32 cellular contexts compared by ENCODE assay signal in genomic region chr21:14706712-14707111, GRCh38.
"Had no signal": no experiment of that assay in that cellular context is flagged by ENCODE, and none has a peak within 500 bp of the region (broad histone marks: within the 10 kb centered on the region; RNA-seq: fewer than 3 reads in every experiment).

No MANE protein-coding gene starts in this region.

- H3K27me3 ChIP-seq: ascending aorta, cardiac muscle cell, Peyer's patch, SJSA1 had no signal

- H3K27ac ChIP-seq: ascending aorta, cardiac muscle cell, KMS-11, Peyer's patch, SJSA1 had no signal

- H3K27me3 Mint-ChIP-seq: activated CD4-positive, alpha-beta T cell treated with anti-CD3 and anti-CD28 coated beads for 36 hours; activated CD4-positive, alpha-beta T cell treated with anti-CD3 and anti-CD28 coated beads, Interleukin-2, amount 10 ng/mL, durations not matched to agents 7 days and 5 days; activated naive CD4-positive, alpha-beta T cell treated with anti-CD3 and anti-CD28 coated beads, Interleukin-2, amount 50 U/mL, for 24 hours; activated naive CD8-positive, alpha-beta T cell treated with anti-CD3 and anti-CD28 coated beads, Interleukin-2, amount 10 ng/mL, durations not matched to agents 7 days and 5 days; activated T-cell treated with anti-CD3 and anti-CD28 coated beads, Interleukin-2, amount 50 U/mL, for 24 hours had no signal

- H3K36me3 Mint-ChIP-seq: activated naive CD4-positive, alpha-beta T cell treated with anti-CD3 and anti-CD28 coated beads, Interleukin-2, amount 50 U/mL, for 24 hours had no signal

- H3K9me3 Mint-ChIP-seq: activated naive CD4-positive, alpha-beta T cell treated with anti-CD3 and anti-CD28 coated beads, Interleukin-2, amount 50 U/mL, for 24 hours had no signal

- H3K4me1 Mint-ChIP-seq: activated CD4-positive, alpha-beta T cell treated with anti-CD3 and anti-CD28 coated beads for 36 hours; activated CD4-positive, alpha-beta T cell treated with anti-CD3 and anti-CD28 coated beads, Interleukin-2, amount 10 ng/mL, durations not matched to agents 7 days and 5 days had no signal

- H3K9me3 ChIP-seq: ascending aorta, Peyer's patch, SJSA1, SK-N-SH had no signal

- H3K4me3 Mint-ChIP-seq: activated CD4-positive, alpha-beta T cell treated with anti-CD3 and anti-CD28 coated beads for 36 hours; activated CD4-positive, alpha-beta T cell treated with anti-CD3 and anti-CD28 coated beads, Interleukin-2, amount 10 ng/mL, durations not matched to agents 7 days and 5 days; activated CD8-positive, alpha-beta T cell treated with anti-CD3 and anti-CD28 coated beads, Interleukin-2, amount 10 ng/mL, durations not matched to agents 7 days and 5 days; activated naive CD4-positive, alpha-beta T cell treated with anti-CD3 and anti-CD28 coated beads, Interleukin-2, amount 50 U/mL, for 24 hours; activated naive CD8-positive, alpha-beta T cell treated with anti-CD3 and anti-CD28 coated beads, Interleukin-2, amount 10 ng/mL, durations not matched to agents 7 days and 5 days; activated T-cell treated with anti-CD3 and anti-CD28 coated beads, Interleukin-2, amount 50 U/mL, for 24 hours; T-helper 1 cell treated with Interleukin-12 subunit alpha and Interleukin-12 subunit beta and Interleukin-4 antibody, amounts not matched to agents 30 μg/mL and 1 μg/mL, for 36 hours; T-helper 2 cell treated with Interferon-gamma antibody and Interleukin-4, amounts not matched to agents 5 μg/mL and 100 μg/mL, for 36 hours; WTC11 had no signal

- H3K4me2 ChIP-seq: KMS-11, SK-N-SH had no signal

- H3K4me3 ChIP-seq: ascending aorta, cardiac muscle cell, Peyer's patch, SJSA1 had no signal

- DNase-seq: activated CD4-positive, alpha-beta T cell treated with anti-CD3 and anti-CD28 coated beads for 36 hours; activated CD4-positive, alpha-beta T cell treated with anti-CD3 and anti-CD28 coated beads, Interleukin-2, amount 10 ng/mL, durations not matched to agents 7 days and 5 days; activated CD4-positive, alpha-beta T cell treated with anti-CD3 and anti-CD28 coated beads, Interleukin-2, amount 50 U/mL, for 48 hours; activated CD8-positive, alpha-beta T cell treated with anti-CD3 and anti-CD28 coated beads, Interleukin-2, amount 10 ng/mL, durations not matched to agents 7 days and 5 days; activated gamma-delta T cell; activated naive CD4-positive, alpha-beta T cell treated with Interleukin-2 at 50 U/mL for 16 hours; activated naive CD8-positive, alpha-beta T cell treated with anti-CD3 and anti-CD28 coated beads, Interleukin-2, amount 10 ng/mL, durations not matched to agents 7 days and 5 days; activated T-cell treated with anti-CD3 and anti-CD28 coated beads, Interleukin-2, amount 50 U/mL, for 24 hours; amygdala; NCI-H1105; NCI-H1417 treated with DMSO at 0.1 percent for 48 hours; NCI-H187 treated with DMSO at 0.1 percent for 48 hours; NCI-H2081; NCI-H2171 treated with DMSO at 0.1 percent for 48 hours; NCI-H226; NCI-H446 treated with DMSO at 0.1 percent for 48 hours; NCI-H524; NCI-H82; Peyer's patch; RPMI8226; SHP77 treated with DMSO at 0.1 percent for 48 hours; SK-N-SH had no signal

- H3K9ac ChIP-seq: KMS-11, SK-N-SH had no signal

- H3K36me3 ChIP-seq: ascending aorta, cardiac muscle cell, Peyer's patch, SJSA1 had no signal

- H3K27ac Mint-ChIP-seq: activated CD4-positive, alpha-beta T cell treated with anti-CD3 and anti-CD28 coated beads for 36 hours; activated CD4-positive, alpha-beta T cell treated with anti-CD3 and anti-CD28 coated beads, Interleukin-2, amount 10 ng/mL, durations not matched to agents 7 days and 5 days; activated CD8-positive, alpha-beta T cell treated with anti-CD3 and anti-CD28 coated beads, Interleukin-2, amount 10 ng/mL, durations not matched to agents 7 days and 5 days; activated naive CD4-positive, alpha-beta T cell treated with anti-CD3 and anti-CD28 coated beads, Interleukin-2, amount 50 U/mL, for 24 hours; activated naive CD8-positive, alpha-beta T cell treated with anti-CD3 and anti-CD28 coated beads, Interleukin-2, amount 10 ng/mL, durations not matched to agents 7 days and 5 days; activated T-cell treated with anti-CD3 and anti-CD28 coated beads, Interleukin-2, amount 50 U/mL, for 24 hours; activated T-helper 2 cell treated with anti-CD3 and anti-CD28 coated beads, Interferon-gamma antibody, Interleukin-2, Interleukin-4, amounts not matched to agents 10 μg/mL and 5 μg/mL and 100 μg/mL, durations not matched to agents 14 hours and 24 hours and 36 hours; T-helper 1 cell treated with Interleukin-12 subunit alpha and Interleukin-12 subunit beta and Interleukin-4 antibody, amounts not matched to agents 30 μg/mL and 1 μg/mL, for 36 hours; T-helper 2 cell treated with Interferon-gamma antibody and Interleukin-4, amounts not matched to agents 5 μg/mL and 100 μg/mL, for 36 hours; WTC11 had no signal

- ATAC-seq: activated CD4-positive, alpha-beta T cell treated with anti-CD3 and anti-CD28 coated beads for 36 hours; activated CD4-positive, CD25-positive, alpha-beta regulatory T cell treated with anti-CD3 and anti-CD28 coated beads, Interleukin-2, amount 50 U/mL, for 24 hours; activated CD8-positive, alpha-beta T cell treated with anti-CD3 and anti-CD28 coated beads, Interleukin-2, amount 10 ng/mL, durations not matched to agents 7 days and 5 days; WTC11 had no signal

- H3K4me1 ChIP-seq: ascending aorta, Peyer's patch, SJSA1 had no signal
